18 cellular contexts compared by ENCODE assay signal in genomic region chr11:65392899-65393298, GRCh38. TPM values are rescaled to one million over a fixed set of nuclear protein-coding genes. Genes with fewer than 3 reads are reported as not detected.
"Had no signal": no experiment of that assay in that cellular context is flagged by ENCODE, and none has a peak within 500 bp of the region (broad histone marks: within the 10 kb centered on the region; RNA-seq: fewer than 3 reads in every experiment).

No MANE protein-coding gene starts in this region.

- H3K9me3 ChIP-seq: ascending aorta, colonic mucosa, gastroesophageal sphincter, neutrophil, prostate gland, right lobe of liver, SJCRH30, upper lobe of right lung had no signal

- H3K27ac ChIP-seq: colonic mucosa, neutrophil, prostate gland, right lobe of liver, SJCRH30, upper lobe of right lung, VCaP had no signal

- H3K4me3 ChIP-seq: ascending aorta, colonic mucosa, gastroesophageal sphincter, prostate gland, right lobe of liver, SJCRH30, upper lobe of right lung had no signal

- H3K27me3 ChIP-seq: ascending aorta, colonic mucosa, gastroesophageal sphincter, neutrophil, right lobe of liver, SJCRH30, upper lobe of right lung had no signal

- H3K27me3 Mint-ChIP-seq: activated naive CD8-positive, alpha-beta T cell; naive B cell; stimulated activated naive CD8-positive, alpha-beta T cell treated with anti-CD3 and anti-CD28 coated beads, Interleukin-15, Interleukin-2, amounts not matched to agents 100 ng/mL and 50 ng/mL, for 24 hours had no signal

- ATAC-seq: gastroesophageal sphincter, right lobe of liver, upper lobe of right lung had no signal

- H3K27ac Mint-ChIP-seq: activated naive CD8-positive, alpha-beta T cell; stimulated activated naive CD8-positive, alpha-beta T cell treated with anti-CD3 and anti-CD28 coated beads, Interleukin-15, Interleukin-2, amounts not matched to agents 100 ng/mL and 50 ng/mL, for 24 hours had no signal

- H3K9me3 Mint-ChIP-seq: naive B cell; stimulated activated naive CD8-positive, alpha-beta T cell treated with anti-CD3 and anti-CD28 coated beads, Interleukin-15, Interleukin-2, amounts not matched to agents 100 ng/mL and 50 ng/mL, for 24 hours had no signal

- H3K4me3 Mint-ChIP-seq: activated naive CD8-positive, alpha-beta T cell; naive B cell; stimulated activated naive CD8-positive, alpha-beta T cell treated with anti-CD3 and anti-CD28 coated beads, Interleukin-15, Interleukin-2, amounts not matched to agents 100 ng/mL and 50 ng/mL, for 24 hours had no signal

- DNase-seq: activated CD4-positive, alpha-beta T cell treated with anti-CD3 and anti-CD28 coated beads for 4 hours; activated CD8-positive, alpha-beta memory T cell treated with anti-CD3 and anti-CD28 coated beads for 24 hours; colonic mucosa; effector memory CD4-positive, alpha-beta T cell; hippocampal formation; kidney glomerular epithelial cell; naive B cell; SJCRH30; T1000; upper lobe of right lung had no signal

- H3K36me3 ChIP-seq: prostate gland, SJCRH30 had no signal

RNA-seq across cellular contexts. Expression of gene TIGD3, which starts 38.3 kb away (rescaled TPM):
- total RNA-seq: ascending aorta had no signal
